ENCODE assay signal across 9 cellular contexts in genomic region chr22:39634530-39635399, GRCh38.
DNase-seq lines count a peak whose midpoint lies in the region; ATAC-seq, FAIRE-seq and TF ChIP-seq lines count a peak whose summit lies in the region.
"Had no signal": no experiment of that assay in that cellular context is flagged by ENCODE, and none has a peak within 500 bp of the region (broad histone marks: within the 10 kb centered on the region; RNA-seq: fewer than 3 reads in every experiment).

No MANE protein-coding gene starts in this region.

- CTCF ChIA-PET in OCI-LY7 (lab: Charles Lee; ENCODE audit: unreplicated experiment) = no interaction called here

- peaks cover 19% of the 10 kb centered on the region for H3K4me1 ChIP-seq in RWPE2 (ENCODE audit: insufficient read depth, poor library complexity, severe bottlenecking)
- H3K4me1 ChIP-seq in OCI-LY7 (ENCODE audit: insufficient read depth, low read length, poor library complexity, severe bottlenecking) = no peaks in the 10 kb centered on the region

- no peaks in the 10 kb centered on the region for H4K20me1 ChIP-seq in OCI-LY7 (ENCODE audit: insufficient read depth, low read length)

- TF ChIP-seq CTCF in RWPE2 (IDR thresholded peaks at IDR 0.05; ENCODE audit: poor library complexity, severe bottlenecking) (no peak), fibroblast of villous mesenchyme (IDR thresholded peaks at IDR 0.05; ENCODE audit: insufficient read depth, low read depth, low read length) (no peak), OCI-LY7 (conservative IDR thresholded peaks at IDR 0.05; ENCODE audit: low read length) (no peak)

- no peaks in the 10 kb centered on the region for H3K36me3 ChIP-seq in RWPE2 (ENCODE audit: low read depth)
- H3K36me3 ChIP-seq in OCI-LY7 (ENCODE audit: insufficient read depth, low read length) = no peaks in the 10 kb centered on the region

- H3K4me2 ChIP-seq in OCI-LY7 (ENCODE audit: low read length) = no peak overlapping the region

- POLR2A ChIA-PET in OCI-LY7 (lab: Charles Lee) = no interaction called here

- H3K9me3 ChIP-seq in RWPE2 (ENCODE audit: severe bottlenecking) (no peaks in the 10 kb centered on the region), OCI-LY7 (ENCODE audit: low read length) (no peaks in the 10 kb centered on the region)

- peak; percentile 97 for FAIRE-seq in urothelium cell line (lab: Jason Lieb, UNC)

- no peaks in the 10 kb centered on the region for H3K27me3 ChIP-seq in RWPE2 (ENCODE audit: insufficient read depth, poor library complexity, severe bottlenecking)

- H3K4me3 ChIP-seq in RWPE2 (ENCODE audit: severe bottlenecking) = no peak overlapping the region
- no peak overlapping the region for H3K4me3 ChIP-seq in fibroblast of villous mesenchyme (ENCODE audit: low read depth, low read length)
- no peak overlapping the region for H3K4me3 ChIP-seq in OCI-LY7 (ENCODE audit: low read depth, low read length, poor library complexity, severe bottlenecking)

- H2AFZ ChIP-seq in OCI-LY7 (ENCODE audit: low read length) = no peak overlapping the region

- H3K79me2 ChIP-seq in OCI-LY7 (ENCODE audit: insufficient read depth, low read depth, low read length) = no peaks in the 10 kb centered on the region

- intact Hi-C loops in OCI-LY7 (cut with micrococcal nuclease; ENCODE audit: unreplicated experiment) = no loop called here
- intact Hi-C loops in cardiac septum (cut with DNase I) = no loop called here

- H3K27ac ChIP-seq in RWPE2 (ENCODE audit: poor library complexity, severe bottlenecking) (peak overlapping the region; percentile 71), OCI-LY7 (ENCODE audit: low read depth, low read length, poor library complexity, severe bottlenecking) (no peak overlapping the region)

- H3K9me2 ChIP-seq in OCI-LY7 (ENCODE audit: insufficient read depth, low read length) = no peaks in the 10 kb centered on the region

- peak; percentile 67 for DNase-seq in stimulated activated CD4-positive, alpha-beta T cell treated with anti-CD3 and anti-CD28 coated beads, Interleukin-15, amount 100 ng/mL, for 24 hours
- no peak for DNase-seq in stimulated activated CD4-positive, alpha-beta T cell treated with anti-CD3 and anti-CD28 coated beads, Interleukin-12 subunit alpha, Interleukin-12 subunit beta, amount 100 ng/mL, for 4 hours
- DNase-seq in RWPE2 (ENCODE audit: low spot score) (peak; percentile 94), fibroblast of villous mesenchyme (ENCODE audit: low read depth) (peak; percentile 59), urothelium cell line (ENCODE audit: low spot score) (peak; percentile 96), OCI-LY7 (ENCODE audit: low spot score) (no peak), cardiac septum (ENCODE audit: low spot score) (no peak)
- DNase-seq: NCI-H748 treated with DMSO at 0.1 percent for 48 hours had no signal

- BruUV-seq in OCI-LY7 (replicated peaks; lab: Mats Ljungman, UMichigan) = no TSS peak

- peak; percentile 90 for ATAC-seq in RWPE2 (ENCODE audit: low read depth)
- ATAC-seq in GM18909 (IDR thresholded peaks at IDR 0.05; ENCODE audit: poor library complexity, unreplicated experiment) = no peak

Comparison
In these comparisons a context has a peak if more than half of its experiments do, and no peak if none do; other contexts are left out.
1. DNase-seq: peak in stimulated activated CD4-positive, alpha-beta T cell treated with anti-CD3 and anti-CD28 coated beads, Interleukin-15, amount 100 ng/mL, for 24 hours (single experiment), RWPE2 (single experiment), fibroblast of villous mesenchyme (single experiment) and urothelium cell line (single experiment); none in stimulated activated CD4-positive, alpha-beta T cell treated with anti-CD3 and anti-CD28 coated beads, Interleukin-12 subunit alpha, Interleukin-12 subunit beta, amount 100 ng/mL, for 4 hours (single experiment), OCI-LY7 (single experiment) and cardiac septum (single experiment).